ENCODE assay signal across 8 cellular contexts in genomic region chr10:4849555-4850242, GRCh38. TPM values are rescaled to one million over a fixed set of nuclear protein-coding genes. Genes with fewer than 3 reads are reported as not detected.
DNase-seq lines count a peak whose midpoint lies in the region; ATAC-seq and TF ChIP-seq lines count a peak whose summit lies in the region.

No MANE protein-coding gene starts in this region.

- peaks cover 12% of the 10 kb centered on the region for H3K4me1 Mint-ChIP-seq in activated naive CD4-positive, alpha-beta T cell treated with anti-CD3 and anti-CD28 coated beads, Interleukin-2, amount 10 ng/mL, durations not matched to agents 7 days and 5 days

- peak overlapping the region; percentile 31 for H3K27ac Mint-ChIP-seq in activated naive CD4-positive, alpha-beta T cell treated with anti-CD3 and anti-CD28 coated beads, Interleukin-2, amount 10 ng/mL, durations not matched to agents 7 days and 5 days

- no peaks in the 10 kb centered on the region for H3K27me3 Mint-ChIP-seq in activated naive CD4-positive, alpha-beta T cell treated with anti-CD3 and anti-CD28 coated beads, Interleukin-2, amount 10 ng/mL, durations not matched to agents 7 days and 5 days

- peak; percentile 90 for ATAC-seq in HG02759 (IDR thresholded peaks at IDR 0.05; ENCODE audit: unreplicated experiment)
- ATAC-seq in SK-N-SH treated with all-trans-retinoic acid at 6 μM for 48 hours = peak; percentile 95
- ATAC-seq in Right ventricle myocardium inferior = peak; percentile 93

- no peaks in the 10 kb centered on the region for H3K9me3 Mint-ChIP-seq in activated naive CD4-positive, alpha-beta T cell treated with anti-CD3 and anti-CD28 coated beads, Interleukin-2, amount 10 ng/mL, durations not matched to agents 7 days and 5 days

- peak; percentile 94 for TF ChIP-seq CTCF in GM12873 (IDR thresholded peaks at IDR 0.05; ENCODE audit: insufficient read depth, low read depth, low read length, missing control alignments)

- no peak overlapping the region for H3K4me3 Mint-ChIP-seq in activated naive CD4-positive, alpha-beta T cell treated with anti-CD3 and anti-CD28 coated beads, Interleukin-2, amount 10 ng/mL, durations not matched to agents 7 days and 5 days

- DNase-seq in NCI-H1105 treated with DMSO at 0.1 percent for 48 hours (lab: John Stamatoyannopoulos, UW) (peak; percentile 65), Right ventricle myocardium inferior (ENCODE audit: missing footprints) (peak; percentile 93), posterior vena cava (ENCODE audit: low spot score) (peak; percentile 97), ureter (ENCODE audit: low spot score) (peak; percentile 94)
- peak; percentile 93 for DNase-seq in activated naive CD4-positive, alpha-beta T cell treated with anti-CD3 and anti-CD28 coated beads, Interleukin-2, amount 10 ng/mL, durations not matched to agents 7 days and 5 days

- H3K36me3 Mint-ChIP-seq in activated naive CD4-positive, alpha-beta T cell treated with anti-CD3 and anti-CD28 coated beads, Interleukin-2, amount 10 ng/mL, durations not matched to agents 7 days and 5 days = peaks cover 6% of the 10 kb centered on the region

- CTCF ChIA-PET in activated naive CD4-positive, alpha-beta T cell treated with anti-CD3 and anti-CD28 coated beads, Interleukin-2, amount 10 ng/mL, durations not matched to agents 7 days and 5 days (lab: Charles Lee) = interaction anchor here (0.6 to 6.6 kb wide), 48 partner anchors 9 to 1380 kb away, joined by 3 to 82 read pairs (median 4); partner anchors contain the start of gene AKR1E2

- intact Hi-C loops in Right ventricle myocardium inferior (cut with DNase I) (loop anchor here (1.0 to 5.0 kb wide), 6 partner anchors 98 to 583 kb away; partner anchors contain the start of gene AKR1C3), posterior vena cava (cut with DNase I) (loop anchor here (5.0 to 10.0 kb wide), 3 partner anchors 245 to 525 kb away; partner anchors contain the start of gene AKR1C3 (in 2 of the 2))

TF ChIP-seq in SK-N-SH treated with all-trans-retinoic acid at 6 μM for 48 hours, 23 proteins besides CTCF, POLR2A, EP300 and RAD21:
- TF ChIP-seq CREB5 (CRISPR knock-in tag; IDR thresholded peaks at IDR 0.05; ENCODE audit: low read depth) = no peak
- TF ChIP-seq ZNF565 (CRISPR knock-in tag; conservative IDR thresholded peaks at IDR 0.05; ENCODE audit: low read depth) = no peak
- TF ChIP-seq ZNF70 (CRISPR knock-in tag; IDR thresholded peaks at IDR 0.05) = no peak
- no peak for TF ChIP-seq ISL1 (CRISPR knock-in tag; IDR thresholded peaks at IDR 0.05)
- no peak for TF ChIP-seq ZNF8 (CRISPR knock-in tag; IDR thresholded peaks at IDR 0.05)
- no peak for TF ChIP-seq ESRRG (CRISPR knock-in tag; IDR thresholded peaks at IDR 0.05)
- no peak for TF ChIP-seq BACH2 (CRISPR knock-in tag; IDR thresholded peaks at IDR 0.05; ENCODE audit: borderline replicate concordance)
- no peak for TF ChIP-seq ZFP30 (CRISPR knock-in tag; IDR thresholded peaks at IDR 0.05)
- TF ChIP-seq RARB (CRISPR knock-in tag; IDR thresholded peaks at IDR 0.05) = no peak
- no peak for TF ChIP-seq OSR1 (CRISPR knock-in tag; IDR thresholded peaks at IDR 0.05)

RNA-seq across cellular contexts. Expression of gene AKR1E2, which starts 23.7 kb away (rescaled TPM):
- total RNA-seq in Right ventricle myocardium inferior (5.4 TPM), posterior vena cava (10 to 100 TPM; 11.4 to 12.0 TPM), ureter (10.3 TPM)

Comparison
In these comparisons a context has a peak if more than half of its experiments do, and no peak if none do; other contexts are left out.
1. Peak in every context shown above with its lines: DNase-seq and ATAC-seq.